Comparison of ENCODE assay signal across 19 cellular contexts in the genomic region with DNA sequence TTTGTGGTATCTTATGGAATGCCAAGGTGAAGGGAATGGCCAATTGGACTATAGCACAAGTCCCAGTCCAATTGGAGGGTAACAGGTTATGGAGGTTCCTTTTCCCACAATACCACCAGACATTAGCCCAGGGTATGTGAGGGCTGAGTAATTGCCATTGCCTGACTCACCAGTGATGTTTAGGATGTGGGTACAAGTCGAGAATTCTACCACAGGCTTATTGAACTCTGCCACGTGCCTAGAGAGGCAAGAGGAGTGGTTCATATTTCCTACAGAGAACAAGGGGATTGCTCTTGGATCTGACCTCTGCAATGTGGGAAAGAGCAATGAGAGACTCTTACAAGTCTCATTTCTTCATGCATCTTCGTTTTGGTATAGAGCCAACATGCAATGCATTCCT.
DNase-seq lines count a peak whose midpoint lies in the region; ATAC-seq, FAIRE-seq and TF ChIP-seq lines count a peak whose summit lies in the region.
"Had no signal": no experiment of that assay in that cellular context is flagged by ENCODE, and none has a peak within 500 bp of the region (broad histone marks: within the 10 kb centered on the region; RNA-seq: fewer than 3 reads in every experiment).

No MANE protein-coding gene starts in this region.

- no peak overlapping the region for H2BK15ac ChIP-seq in mesenchymal stem cell (ENCODE audit: low read depth, poor library complexity, severe bottlenecking)

- H3K14ac ChIP-seq in mesenchymal stem cell (ENCODE audit: low read length in 2 of 2), result no peak overlapping the region

- H3K9me3 Mint-ChIP-seq in activated CD8-positive, alpha-beta memory T cell treated with anti-CD3 and anti-CD28 coated beads, Interleukin-2, amount 10 ng/mL, durations not matched to agents 7 days and 5 days (ENCODE audit: low read depth), result peaks cover 2% of the 10 kb centered on the region
- H3K9me3 Mint-ChIP-seq: CD4-positive, CD25-positive, alpha-beta regulatory T cell had no signal

- no peaks in the 10 kb centered on the region for H3K27me3 Mint-ChIP-seq in activated CD8-positive, alpha-beta memory T cell treated with anti-CD3 and anti-CD28 coated beads, Interleukin-2, amount 10 ng/mL, durations not matched to agents 7 days and 5 days
- H3K27me3 Mint-ChIP-seq: CD4-positive, CD25-positive, alpha-beta regulatory T cell; stimulated activated naive CD8-positive, alpha-beta T cell treated with anti-CD3 and anti-CD28 coated beads, Interleukin-15, Interleukin-2, amounts not matched to agents 100 ng/mL and 50 ng/mL, for 24 hours had no signal

- H4K8ac ChIP-seq in mesenchymal stem cell (ENCODE audit: low read length), result no peak overlapping the region

- no peak overlapping the region for H4K91ac ChIP-seq in mesenchymal stem cell (ENCODE audit: low read length)

- no peak overlapping the region for H3K4me2 ChIP-seq in mesenchymal stem cell (ENCODE audit: low read length, poor library complexity, severe bottlenecking)
- H3K4me2 ChIP-seq: SK-N-SH, smooth muscle cell had no signal

- CTCF ChIA-PET in activated CD8-positive, alpha-beta memory T cell treated with anti-CD3 and anti-CD28 coated beads, Interleukin-2, amount 10 ng/mL, durations not matched to agents 7 days and 5 days (lab: Charles Lee), result interaction anchor here (0.6 kb wide), 1 partner anchor 12 kb away, joined by 3 read pairs; no protein-coding TSS in a partner anchor

- no peak overlapping the region for H2BK5ac ChIP-seq in mesenchymal stem cell (ENCODE audit: low read depth, low read length, poor library complexity, severe bottlenecking)

- no peak overlapping the region for H2AFZ ChIP-seq in mesenchymal stem cell (ENCODE audit: low read depth, low read length)

- H3K9ac ChIP-seq in subcutaneous abdominal adipose tissue (ENCODE audit: low read length in 5 of 5), result no peak overlapping the region
- H3K9ac ChIP-seq in mesenchymal stem cell (ENCODE audit: low read length), result no peak overlapping the region
- H3K9ac ChIP-seq: SK-N-SH had no signal

- H3K4ac ChIP-seq in mesenchymal stem cell (ENCODE audit: low read depth in 1 of 2, low read length in 2 of 2), result no peak overlapping the region

- H2AK5ac ChIP-seq in mesenchymal stem cell (ENCODE audit: low read length, severe bottlenecking), result no peak overlapping the region

- no peak overlapping the region for H3K23ac ChIP-seq in mesenchymal stem cell (ENCODE audit: low read length in 2 of 2)

- no peak for ATAC-seq in activated CD8-positive, alpha-beta memory T cell treated with anti-CD3 and anti-CD28 coated beads, Interleukin-2, amount 10 ng/mL, durations not matched to agents 7 days and 5 days
- ATAC-seq in stimulated activated naive CD8-positive, alpha-beta T cell treated with anti-CD3 and anti-CD28 coated beads, Interleukin-15, Interleukin-2, amounts not matched to agents 100 U/mL and 50 U/mL, for 24 hours, result no peak
- ATAC-seq: gastroesophageal sphincter had no signal

- no peak overlapping the region for H3K18ac ChIP-seq in mesenchymal stem cell (ENCODE audit: low read depth in 1 of 2, low read length in 2 of 2)

- H3K27ac ChIP-seq in subcutaneous abdominal adipose tissue (ENCODE audit: low read depth, low read length) (peak overlapping the region; percentile 61), mesenchymal stem cell (ENCODE audit: low read length, poor library complexity, severe bottlenecking) (no peak overlapping the region)
- H3K27ac ChIP-seq: gastroesophageal sphincter had no signal

- H3K79me1 ChIP-seq in mesenchymal stem cell (replicated peaks; ENCODE audit: low read length, poor library complexity, severe bottlenecking), result no peaks in the 10 kb centered on the region

- H3K27ac Mint-ChIP-seq in activated CD8-positive, alpha-beta memory T cell treated with anti-CD3 and anti-CD28 coated beads, Interleukin-2, amount 10 ng/mL, durations not matched to agents 7 days and 5 days, result peak overlapping the region; percentile 92
- H3K27ac Mint-ChIP-seq: CD4-positive, CD25-positive, alpha-beta regulatory T cell; stimulated activated naive CD8-positive, alpha-beta T cell treated with anti-CD3 and anti-CD28 coated beads, Interleukin-15, Interleukin-2, amounts not matched to agents 100 ng/mL and 50 ng/mL, for 24 hours had no signal

- H2BK120ac ChIP-seq in mesenchymal stem cell (ENCODE audit: low read depth, low read length), result no peak overlapping the region

- H3K4me3 Mint-ChIP-seq in activated CD8-positive, alpha-beta memory T cell treated with anti-CD3 and anti-CD28 coated beads, Interleukin-2, amount 10 ng/mL, durations not matched to agents 7 days and 5 days, result no peak overlapping the region
- H3K4me3 Mint-ChIP-seq: CD4-positive, CD25-positive, alpha-beta regulatory T cell; stimulated activated naive CD8-positive, alpha-beta T cell treated with anti-CD3 and anti-CD28 coated beads, Interleukin-15, Interleukin-2, amounts not matched to agents 100 ng/mL and 50 ng/mL, for 24 hours had no signal

- H2BK12ac ChIP-seq in mesenchymal stem cell (ENCODE audit: low read length in 2 of 2), result no peak overlapping the region

- peaks cover 75% of the 10 kb centered on the region for H3K4me1 Mint-ChIP-seq in activated CD8-positive, alpha-beta memory T cell treated with anti-CD3 and anti-CD28 coated beads, Interleukin-2, amount 10 ng/mL, durations not matched to agents 7 days and 5 days

- H3K36me3 ChIP-seq in bronchial epithelial cell (ENCODE audit: control insufficient read depth, insufficient read depth, low read length), result no peaks in the 10 kb centered on the region
- no peaks in the 10 kb centered on the region for H3K36me3 ChIP-seq in subcutaneous abdominal adipose tissue (ENCODE audit: control insufficient read depth in 5 of 5, insufficient read depth in 5 of 5, low read length in 5 of 5)
- H3K36me3 ChIP-seq in mesenchymal stem cell (ENCODE audit: control insufficient read depth in 1 of 2, insufficient read depth in 2 of 2, low read depth in 1 of 2, low read length in 2 of 2), result no peaks in the 10 kb centered on the region
- H3K36me3 ChIP-seq: colonic mucosa, gastroesophageal sphincter had no signal

- peaks cover 0 to 50% (median 29%) of the 10 kb centered on the region in 5 donors for H3K4me1 ChIP-seq in subcutaneous abdominal adipose tissue (ENCODE audit: control insufficient read depth in 5 of 5, insufficient read depth in 5 of 5, low read length in 5 of 5)
- peaks cover 7% of the 10 kb centered on the region for H3K4me1 ChIP-seq in mesenchymal stem cell (ENCODE audit: control insufficient read depth, insufficient read depth, low read depth, low read length)

- no peaks in the 10 kb centered on the region for H3K9me3 ChIP-seq in subcutaneous abdominal adipose tissue (ENCODE audit: control insufficient read depth in 5 of 5, low read length in 5 of 5)
- peaks cover 9% of the 10 kb centered on the region for H3K9me3 ChIP-seq in mesenchymal stem cell (ENCODE audit: control insufficient read depth, low read length)
- H3K9me3 ChIP-seq: colonic mucosa, gastroesophageal sphincter, SK-N-SH had no signal

- H3K36me3 Mint-ChIP-seq in activated CD8-positive, alpha-beta memory T cell treated with anti-CD3 and anti-CD28 coated beads, Interleukin-2, amount 10 ng/mL, durations not matched to agents 7 days and 5 days, result peaks cover 39% of the 10 kb centered on the region
- H3K36me3 Mint-ChIP-seq: CD4-positive, CD25-positive, alpha-beta regulatory T cell had no signal

- peak; percentile 56 for DNase-seq in activated CD8-positive, alpha-beta memory T cell treated with anti-CD3 and anti-CD28 coated beads, Interleukin-2, amount 10 ng/mL, durations not matched to agents 7 days and 5 days
- no peak for DNase-seq in activated CD8-positive, alpha-beta memory T cell treated with anti-CD3 and anti-CD28 coated beads, Interleukin-2, amount 50 U/mL, for 4 hours
- DNase-seq in NCI-H226 (peak; percentile 56), bronchial epithelial cell (ENCODE audit: low read depth) (peak; percentile 78), mesenchymal stem cell (no peak)
- no peak for DNase-seq in stimulated activated CD4-positive, alpha-beta T cell treated with anti-CD3 and anti-CD28 coated beads, Interleukin-2, amount 100 ng/mL, for 24 hours
- no peak for DNase-seq in stimulated activated naive CD8-positive, alpha-beta T cell treated with anti-CD3 and anti-CD28 coated beads, Interleukin-15, Interleukin-2, amounts not matched to agents 100 U/mL and 50 U/mL, for 24 hours
- DNase-seq: ACHN; activated effector memory CD4-positive, alpha-beta T cell treated with Interleukin-2 at 50 U/mL for 16 hours; anterior cingulate cortex; CD4-positive, CD25-positive, alpha-beta regulatory T cell; colonic mucosa; NCI-H1930; posterior cingulate gyrus; SK-N-SH had no signal

- WGBS in mesenchymal stem cell, result 73% methylated on average over 3 of the region's 3 CpGs

- no peaks in the 10 kb centered on the region for H3K27me3 ChIP-seq in bronchial epithelial cell (ENCODE audit: control insufficient read depth, insufficient read depth, low read length)
- no peaks in the 10 kb centered on the region for H3K27me3 ChIP-seq in subcutaneous abdominal adipose tissue (ENCODE audit: control insufficient read depth in 5 of 5, insufficient read depth in 4 of 5, low read length in 5 of 5)
- no peaks in the 10 kb centered on the region for H3K27me3 ChIP-seq in mesenchymal stem cell (ENCODE audit: control insufficient read depth in 1 of 2, insufficient read depth in 1 of 2, low read length in 2 of 2)
- H3K27me3 ChIP-seq: colonic mucosa, gastroesophageal sphincter had no signal

- no peak overlapping the region for H3K4me3 ChIP-seq in bronchial epithelial cell (ENCODE audit: low read depth, low read length)
- no peak overlapping the region for H3K4me3 ChIP-seq in subcutaneous abdominal adipose tissue (ENCODE audit: low read depth in 1 of 5, low read length in 5 of 5)
- H3K4me3 ChIP-seq in mesenchymal stem cell (ENCODE audit: insufficient read depth in 1 of 2, low read depth in 1 of 2, low read length in 2 of 2), result no peak overlapping the region
- H3K4me3 ChIP-seq: colonic mucosa, gastroesophageal sphincter, smooth muscle cell had no signal

- FAIRE-seq in bronchial epithelial cell (lab: Jason Lieb, UNC), result peak; percentile 60

- TF ChIP-seq CTCF in bronchial epithelial cell (IDR thresholded peaks at IDR 0.05; ENCODE audit: insufficient read depth, low read length, severe bottlenecking), result no peak

Comparison
In these comparisons a context has a peak if more than half of its experiments do, and no peak if none do; other contexts are left out.
1. DNase-seq: peak in activated CD8-positive, alpha-beta memory T cell treated with anti-CD3 and anti-CD28 coated beads, Interleukin-2, amount 10 ng/mL, durations not matched to agents 7 days and 5 days (single experiment), NCI-H226 (single experiment) and bronchial epithelial cell (single experiment); none in activated CD8-positive, alpha-beta memory T cell treated with anti-CD3 and anti-CD28 coated beads, Interleukin-2, amount 50 U/mL, for 4 hours (single experiment), stimulated activated CD4-positive, alpha-beta T cell treated with anti-CD3 and anti-CD28 coated beads, Interleukin-2, amount 100 ng/mL, for 24 hours (0 of 2), mesenchymal stem cell (single experiment) and stimulated activated naive CD8-positive, alpha-beta T cell treated with anti-CD3 and anti-CD28 coated beads, Interleukin-15, Interleukin-2, amounts not matched to agents 100 U/mL and 50 U/mL, for 24 hours (single experiment).